In genomic region chr10:66455304-66455703, GRCh38 we compare ENCODE assay signal across 19 cellular contexts.
A peak's percentile ranks its signal among the peaks of the same experiment; 100 is the strongest.
DNase-seq lines count a peak whose midpoint lies in the region; ATAC-seq and TF ChIP-seq lines count a peak whose summit lies in the region.
"Had no signal": no experiment of that assay in that cellular context is flagged by ENCODE, and none has a peak within 500 bp of the region (broad histone marks: within the 10 kb centered on the region; RNA-seq: fewer than 3 reads in every experiment).

No MANE protein-coding gene starts in this region.

- peak; percentile 50 for ATAC-seq in WTC11
- peak; percentile 53 for ATAC-seq in left lobe of liver

- H3K27ac Mint-ChIP-seq in WTC11: no peak overlapping the region
- H3K27ac Mint-ChIP-seq: CD4-positive, alpha-beta T cell; immature natural killer cell; nephron had no signal

- no peak overlapping the region for H3K4me3 Mint-ChIP-seq in WTC11
- H3K4me3 Mint-ChIP-seq: CD4-positive, alpha-beta T cell; immature natural killer cell; nephron had no signal

- H3K27me3 Mint-ChIP-seq in WTC11 (ENCODE audit: low read depth): no peaks in the 10 kb centered on the region
- H3K27me3 Mint-ChIP-seq: CD4-positive, alpha-beta T cell had no signal

- no peaks in the 10 kb centered on the region for H3K79me2 ChIP-seq in Karpas-422 (ENCODE audit: low read length)

- CTCF ChIA-PET in WTC11 (lab: Charles Lee): no interaction called here

- no peak overlapping the region for H3K4me3 ChIP-seq in Karpas-422 (ENCODE audit: low read length)
- H3K4me3 ChIP-seq: coronary artery had no signal

- H3K9ac ChIP-seq in Karpas-422 (ENCODE audit: low read length): no peak overlapping the region

- peaks cover 17% of the 10 kb centered on the region for H3K36me3 Mint-ChIP-seq in WTC11
- H3K36me3 Mint-ChIP-seq: immature natural killer cell had no signal

- POLR2A ChIA-PET in WTC11 (lab: Charles Lee): no interaction called here

- H3K9me2 ChIP-seq in Karpas-422 (replicated peaks; ENCODE audit: insufficient read depth, low read length): no peaks in the 10 kb centered on the region

- no peaks in the 10 kb centered on the region for H3K4me1 Mint-ChIP-seq in WTC11
- H3K4me1 Mint-ChIP-seq: immature natural killer cell, nephron had no signal

- H4K20me1 ChIP-seq in Karpas-422 (ENCODE audit: insufficient read depth, low read depth, low read length): no peaks in the 10 kb centered on the region

- peaks cover 33% of the 10 kb centered on the region for H3K9me3 Mint-ChIP-seq in WTC11

- H3K27ac ChIP-seq in Karpas-422 (ENCODE audit: low read length): no peak overlapping the region
- H3K27ac ChIP-seq: coronary artery had no signal

- no peak for TF ChIP-seq CTCF in WTC11 (IDR thresholded peaks at IDR 0.05)

- no peaks in the 10 kb centered on the region for H3K36me3 ChIP-seq in Karpas-422 (ENCODE audit: insufficient read depth, low read length)

- no peaks in the 10 kb centered on the region for H3K4me1 ChIP-seq in Karpas-422 (ENCODE audit: low read length)

- H3K4me2 ChIP-seq in Karpas-422 (ENCODE audit: low read depth, low read length, poor library complexity, severe bottlenecking): no peak overlapping the region

- H2AFZ ChIP-seq in Karpas-422 (ENCODE audit: low read length): no peak overlapping the region

- no peaks in the 10 kb centered on the region for H3K9me3 ChIP-seq in Karpas-422 (ENCODE audit: low read length)

- peak; percentile 0 for DNase-seq in DMS 273 (lab: John Stamatoyannopoulos, UW; ENCODE audit: unreplicated experiment)
- DNase-seq in DMS 273 treated with DMSO at 0.1 percent for 48 hours (lab: John Stamatoyannopoulos, UW): no peak
- DNase-seq in Karpas-422: peak; percentile 58
- no peak for DNase-seq in WTC11 (ENCODE audit: low spot score)
- DNase-seq in left lobe of liver (ENCODE audit: low spot score): no peak
- DNase-seq in stimulated activated CD4-positive, alpha-beta T cell treated with anti-CD3 and anti-CD28 coated beads, Interleukin-12 subunit alpha, Interleukin-12 subunit beta, amount 100 ng/mL, for 4 hours: no peak
- no peak for DNase-seq in amygdala (lab: John Stamatoyannopoulos, UW)
- DNase-seq in kidney tubule cell (ENCODE audit: low spot score): no peak
- DNase-seq: 8988T; activated effector memory CD4-positive, alpha-beta T cell treated with Interleukin-2 at 50 U/mL for 16 hours; amniotic stem cell; CD4-positive, alpha-beta T cell; immature natural killer cell; NCI-H187; NCI-H446 treated with DMSO at 0.1 percent for 48 hours; stimulated activated naive CD4-positive, alpha-beta T cell; trophoblast cell had no signal

- no peaks in the 10 kb centered on the region for H3K27me3 ChIP-seq in Karpas-422 (ENCODE audit: low read length)

TF ChIP-seq in WTC11, 78 proteins besides CTCF, POLR2A, EP300 and RAD21:
- TF ChIP-seq, protein P1, sequence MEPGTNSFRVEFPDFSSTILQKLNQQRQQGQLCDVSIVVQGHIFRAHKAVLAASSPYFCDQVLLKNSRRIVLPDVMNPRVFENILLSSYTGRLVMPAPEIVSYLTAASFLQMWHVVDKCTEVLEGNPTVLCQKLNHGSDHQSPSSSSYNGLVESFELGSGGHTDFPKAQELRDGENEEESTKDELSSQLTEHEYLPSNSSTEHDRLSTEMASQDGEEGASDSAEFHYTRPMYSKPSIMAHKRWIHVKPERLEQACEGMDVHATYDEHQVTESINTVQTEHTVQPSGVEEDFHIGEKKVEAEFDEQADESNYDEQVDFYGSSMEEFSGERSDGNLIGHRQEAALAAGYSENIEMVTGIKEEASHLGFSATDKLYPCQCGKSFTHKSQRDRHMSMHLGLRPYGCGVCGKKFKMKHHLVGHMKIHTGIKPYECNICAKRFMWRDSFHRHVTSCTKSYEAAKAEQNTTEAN (CRISPR knock-in tag; IDR thresholded peaks at IDR 0.05): no peak
- no peak for TF ChIP-seq GABPB1 (CRISPR knock-in tag; IDR thresholded peaks at IDR 0.05)
- TF ChIP-seq SMAD4 (CRISPR knock-in tag; IDR thresholded peaks at IDR 0.05): no peak
- no peak for TF ChIP-seq ZNF219 (CRISPR knock-in tag; IDR thresholded peaks at IDR 0.05; ENCODE audit: borderline replicate concordance)
- no peak for TF ChIP-seq NR1H2 (CRISPR knock-in tag; IDR thresholded peaks at IDR 0.05)
- no peak for TF ChIP-seq FOXK1 (CRISPR knock-in tag; IDR thresholded peaks at IDR 0.05)
- no peak for TF ChIP-seq CREM (CRISPR knock-in tag; IDR thresholded peaks at IDR 0.05)
- TF ChIP-seq, protein P2, sequence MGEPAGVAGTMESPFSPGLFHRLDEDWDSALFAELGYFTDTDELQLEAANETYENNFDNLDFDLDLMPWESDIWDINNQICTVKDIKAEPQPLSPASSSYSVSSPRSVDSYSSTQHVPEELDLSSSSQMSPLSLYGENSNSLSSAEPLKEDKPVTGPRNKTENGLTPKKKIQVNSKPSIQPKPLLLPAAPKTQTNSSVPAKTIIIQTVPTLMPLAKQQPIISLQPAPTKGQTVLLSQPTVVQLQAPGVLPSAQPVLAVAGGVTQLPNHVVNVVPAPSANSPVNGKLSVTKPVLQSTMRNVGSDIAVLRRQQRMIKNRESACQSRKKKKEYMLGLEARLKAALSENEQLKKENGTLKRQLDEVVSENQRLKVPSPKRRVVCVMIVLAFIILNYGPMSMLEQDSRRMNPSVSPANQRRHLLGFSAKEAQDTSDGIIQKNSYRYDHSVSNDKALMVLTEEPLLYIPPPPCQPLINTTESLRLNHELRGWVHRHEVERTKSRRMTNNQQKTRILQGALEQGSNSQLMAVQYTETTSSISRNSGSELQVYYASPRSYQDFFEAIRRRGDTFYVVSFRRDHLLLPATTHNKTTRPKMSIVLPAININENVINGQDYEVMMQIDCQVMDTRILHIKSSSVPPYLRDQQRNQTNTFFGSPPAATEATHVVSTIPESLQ (CRISPR knock-in tag; IDR thresholded peaks at IDR 0.05): no peak
- TF ChIP-seq, protein P3, sequence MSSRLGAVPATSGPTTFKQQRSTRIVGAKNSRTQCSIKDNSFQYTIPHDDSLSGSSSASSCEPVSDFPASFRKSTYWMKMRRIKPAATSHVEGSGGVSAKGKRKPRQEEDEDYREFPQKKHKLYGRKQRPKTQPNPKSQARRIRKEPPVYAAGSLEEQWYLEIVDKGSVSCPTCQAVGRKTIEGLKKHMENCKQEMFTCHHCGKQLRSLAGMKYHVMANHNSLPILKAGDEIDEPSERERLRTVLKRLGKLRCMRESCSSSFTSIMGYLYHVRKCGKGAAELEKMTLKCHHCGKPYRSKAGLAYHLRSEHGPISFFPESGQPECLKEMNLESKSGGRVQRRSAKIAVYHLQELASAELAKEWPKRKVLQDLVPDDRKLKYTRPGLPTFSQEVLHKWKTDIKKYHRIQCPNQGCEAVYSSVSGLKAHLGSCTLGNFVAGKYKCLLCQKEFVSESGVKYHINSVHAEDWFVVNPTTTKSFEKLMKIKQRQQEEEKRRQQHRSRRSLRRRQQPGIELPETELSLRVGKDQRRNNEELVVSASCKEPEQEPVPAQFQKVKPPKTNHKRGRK (CRISPR knock-in tag; IDR thresholded peaks at IDR 0.05; ENCODE audit: borderline replicate concordance): no peak
- TF ChIP-seq, protein P4, sequence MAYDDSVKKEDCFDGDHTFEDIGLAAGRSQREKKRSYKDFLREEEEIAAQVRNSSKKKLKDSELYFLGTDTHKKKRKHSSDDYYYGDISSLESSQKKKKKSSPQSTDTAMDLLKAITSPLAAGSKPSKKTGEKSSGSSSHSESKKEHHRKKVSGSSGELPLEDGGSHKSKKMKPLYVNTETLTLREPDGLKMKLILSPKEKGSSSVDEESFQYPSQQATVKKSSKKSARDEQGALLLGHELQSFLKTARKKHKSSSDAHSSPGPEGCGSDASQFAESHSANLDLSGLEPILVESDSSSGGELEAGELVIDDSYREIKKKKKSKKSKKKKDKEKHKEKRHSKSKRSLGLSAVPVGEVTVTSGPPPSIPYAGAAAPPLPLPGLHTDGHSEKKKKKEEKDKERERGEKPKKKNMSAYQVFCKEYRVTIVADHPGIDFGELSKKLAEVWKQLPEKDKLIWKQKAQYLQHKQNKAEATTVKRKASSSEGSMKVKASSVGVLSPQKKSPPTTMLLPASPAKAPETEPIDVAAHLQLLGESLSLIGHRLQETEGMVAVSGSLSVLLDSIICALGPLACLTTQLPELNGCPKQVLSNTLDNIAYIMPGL (CRISPR knock-in tag; IDR thresholded peaks at IDR 0.05): no peak
- TF ChIP-seq ZNF423 (CRISPR knock-in tag; IDR thresholded peaks at IDR 0.05): no peak
- no peak for TF ChIP-seq ZNF263 (CRISPR knock-in tag; IDR thresholded peaks at IDR 0.05; ENCODE audit: low read depth)
- no peak for TF ChIP-seq ZNF317 (CRISPR knock-in tag; IDR thresholded peaks at IDR 0.05; ENCODE audit: borderline replicate concordance, low read depth)
- TF ChIP-seq, protein P5, sequence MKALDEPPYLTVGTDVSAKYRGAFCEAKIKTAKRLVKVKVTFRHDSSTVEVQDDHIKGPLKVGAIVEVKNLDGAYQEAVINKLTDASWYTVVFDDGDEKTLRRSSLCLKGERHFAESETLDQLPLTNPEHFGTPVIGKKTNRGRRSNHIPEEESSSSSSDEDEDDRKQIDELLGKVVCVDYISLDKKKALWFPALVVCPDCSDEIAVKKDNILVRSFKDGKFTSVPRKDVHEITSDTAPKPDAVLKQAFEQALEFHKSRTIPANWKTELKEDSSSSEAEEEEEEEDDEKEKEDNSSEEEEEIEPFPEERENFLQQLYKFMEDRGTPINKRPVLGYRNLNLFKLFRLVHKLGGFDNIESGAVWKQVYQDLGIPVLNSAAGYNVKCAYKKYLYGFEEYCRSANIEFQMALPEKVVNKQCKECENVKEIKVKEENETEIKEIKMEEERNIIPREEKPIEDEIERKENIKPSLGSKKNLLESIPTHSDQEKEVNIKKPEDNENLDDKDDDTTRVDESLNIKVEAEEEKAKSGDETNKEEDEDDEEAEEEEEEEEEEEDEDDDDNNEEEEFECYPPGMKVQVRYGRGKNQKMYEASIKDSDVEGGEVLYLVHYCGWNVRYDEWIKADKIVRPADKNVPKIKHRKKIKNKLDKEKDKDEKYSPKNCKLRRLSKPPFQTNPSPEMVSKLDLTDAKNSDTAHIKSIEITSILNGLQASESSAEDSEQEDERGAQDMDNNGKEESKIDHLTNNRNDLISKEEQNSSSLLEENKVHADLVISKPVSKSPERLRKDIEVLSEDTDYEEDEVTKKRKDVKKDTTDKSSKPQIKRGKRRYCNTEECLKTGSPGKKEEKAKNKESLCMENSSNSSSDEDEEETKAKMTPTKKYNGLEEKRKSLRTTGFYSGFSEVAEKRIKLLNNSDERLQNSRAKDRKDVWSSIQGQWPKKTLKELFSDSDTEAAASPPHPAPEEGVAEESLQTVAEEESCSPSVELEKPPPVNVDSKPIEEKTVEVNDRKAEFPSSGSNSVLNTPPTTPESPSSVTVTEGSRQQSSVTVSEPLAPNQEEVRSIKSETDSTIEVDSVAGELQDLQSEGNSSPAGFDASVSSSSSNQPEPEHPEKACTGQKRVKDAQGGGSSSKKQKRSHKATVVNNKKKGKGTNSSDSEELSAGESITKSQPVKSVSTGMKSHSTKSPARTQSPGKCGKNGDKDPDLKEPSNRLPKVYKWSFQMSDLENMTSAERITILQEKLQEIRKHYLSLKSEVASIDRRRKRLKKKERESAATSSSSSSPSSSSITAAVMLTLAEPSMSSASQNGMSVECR (CRISPR knock-in tag; IDR thresholded peaks at IDR 0.05; ENCODE audit: borderline replicate concordance): no peak

Comparison
In these comparisons a context has a peak if more than half of its experiments do, and no peak if none do; other contexts are left out.
1. DNase-seq: peak in DMS 273 (single experiment) and Karpas-422 (single experiment); none in DMS 273 treated with DMSO at 0.1 percent for 48 hours (single experiment), WTC11 (single experiment), left lobe of liver (single experiment), stimulated activated CD4-positive, alpha-beta T cell treated with anti-CD3 and anti-CD28 coated beads, Interleukin-12 subunit alpha, Interleukin-12 subunit beta, amount 100 ng/mL, for 4 hours (single experiment), amygdala (0 of 56) and kidney tubule cell (single experiment).